24 cellular contexts compared by ENCODE assay signal in the genomic region with DNA sequence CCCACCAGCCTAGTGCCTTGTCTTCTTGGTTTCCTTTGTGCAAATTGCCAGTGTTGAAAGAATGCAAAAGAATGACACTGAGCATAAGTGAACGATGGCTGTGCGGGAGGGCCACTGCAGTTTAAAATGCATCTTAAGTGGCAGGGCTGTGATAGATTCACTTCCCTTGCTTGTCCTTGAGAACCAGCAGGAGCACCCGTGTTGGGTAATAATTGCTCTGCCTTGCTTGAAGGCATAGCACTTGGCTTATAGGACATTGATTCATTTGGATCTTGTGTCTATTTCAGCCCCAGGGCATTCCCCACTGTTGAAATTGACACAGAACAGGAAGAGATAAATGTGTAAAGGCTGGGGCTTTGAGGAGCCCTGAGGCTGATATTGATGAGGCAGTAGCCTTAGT.
DNase-seq lines count a peak whose midpoint lies in the region; ATAC-seq, FAIRE-seq and TF ChIP-seq lines count a peak whose summit lies in the region.
"Had no signal": no experiment of that assay in that cellular context is flagged by ENCODE, and none has a peak within 500 bp of the region (broad histone marks: within the 10 kb centered on the region; RNA-seq: fewer than 3 reads in every experiment).

No MANE protein-coding gene starts in this region.

- CTCF ChIA-PET in HepG2 (lab: Yijun Ruan, JAX; ENCODE audit: low intra/inter-chr PET ratio, low total read pairs) = no interaction called here

- POLR2A ChIA-PET in HepG2 (lab: Yijun Ruan, JAX) = no interaction called here

- intact Hi-C loops in HepG2 (cut with micrococcal nuclease; ENCODE audit: unreplicated experiment) = no loop called here

- H3K4me1 ChIP-seq in neural progenitor cell (peaks cover 21% of the 10 kb centered on the region), Peyer's patch (no peaks in the 10 kb centered on the region), HepG2 (ENCODE audit: insufficient read depth, low read length) (no peaks in the 10 kb centered on the region)
- H3K4me1 ChIP-seq: BLaER1 treated with 17β-estradiol and CSF1 and Interleukin-3, amounts not matched to agents 10 nM and 100 nM; SJCRH30 had no signal

- H3K27me3 Mint-ChIP-seq in neural progenitor cell (ENCODE audit: insufficient read depth, low read depth) = no peaks in the 10 kb centered on the region
- H3K27me3 Mint-ChIP-seq: CD4-positive, alpha-beta T cell had no signal

- peak; percentile 4 for DNase-seq in NCI-H345 (lab: John Stamatoyannopoulos, UW)
- DNase-seq in NCI-H345 treated with DMSO at 0.1 percent for 48 hours (lab: John Stamatoyannopoulos, UW; ENCODE audit: unreplicated experiment) = no peak
- peak; percentile 25 for DNase-seq in T1000 (lab: John Stamatoyannopoulos, UW)
- DNase-seq in neural progenitor cell (ENCODE audit: low spot score) = no peak
- no peak for DNase-seq in Peyer's patch
- DNase-seq in HepG2 (ENCODE audit: low spot score) = no peak
- no peak for DNase-seq in SIG-M5 (lab: John Stamatoyannopoulos, UW)
- DNase-seq: 8988T; CD4-positive, alpha-beta T cell; H9; KBM-7; MV-4-11; NCI-H1105 treated with DMSO at 0.1 percent for 48 hours; NCI-H1694 treated with DMSO at 0.1 percent for 48 hours; NCI-H2081; NCI-H2171 treated with DMSO at 0.1 percent for 48 hours; NCI-H526 treated with DMSO at 0.1 percent for 48 hours; SJCRH30 had no signal

- no peaks in the 10 kb centered on the region for H4K20me1 ChIP-seq in neural progenitor cell (ENCODE audit: low read depth)
- H4K20me1 ChIP-seq in HepG2 (ENCODE audit: insufficient read depth, low read length) = no peaks in the 10 kb centered on the region
- H4K20me1 ChIP-seq: BLaER1 treated with 17β-estradiol and CSF1 and Interleukin-3, amounts not matched to agents 10 nM and 100 nM had no signal

- peaks cover 14% of the 10 kb centered on the region for H3F3A ChIP-seq in neural progenitor cell (ENCODE audit: low read depth)

- H3K27ac Mint-ChIP-seq in neural progenitor cell = no peak overlapping the region
- H3K27ac Mint-ChIP-seq: CD4-positive, alpha-beta T cell had no signal

- TF ChIP-seq EP300 in HepG2 (IDR thresholded peaks at IDR 0.05; ENCODE audit: low read depth in 2 of 2, low read length in 2 of 2) = no peak
- TF ChIP-seq EP300 in HepG2 (CRISPR knock-in tag; IDR thresholded peaks at IDR 0.05; ENCODE audit: borderline replicate concordance) = no peak

- H3K4me1 Mint-ChIP-seq in neural progenitor cell = peaks cover 16% of the 10 kb centered on the region

- H3K9me3 ChIP-seq in neural progenitor cell (ENCODE audit: low read depth) = no peaks in the 10 kb centered on the region
- no peaks in the 10 kb centered on the region for H3K9me3 ChIP-seq in Peyer's patch
- peaks cover 30% of the 10 kb centered on the region for H3K9me3 ChIP-seq in HepG2 (ENCODE audit: low read length)
- H3K9me3 ChIP-seq: BLaER1 treated with 17β-estradiol and CSF1 and Interleukin-3, amounts not matched to agents 10 nM and 100 nM; SJCRH30 had no signal

- H3K36me3 ChIP-seq in neural progenitor cell (no peaks in the 10 kb centered on the region), Peyer's patch (no peaks in the 10 kb centered on the region), HepG2 (replicated peaks in 1 of 2; ENCODE audit: control insufficient read depth in 1 of 2, insufficient read depth in 2 of 2, low read length in 2 of 2) (no peaks in the 10 kb centered on the region)
- H3K36me3 ChIP-seq: BLaER1 treated with 17β-estradiol and CSF1 and Interleukin-3, amounts not matched to agents 10 nM and 100 nM; SJCRH30 had no signal

- H3K9ac ChIP-seq in neural progenitor cell (no peak overlapping the region), HepG2 (ENCODE audit: insufficient read depth, low read depth, low read length) (no peak overlapping the region)
- H3K9ac ChIP-seq: BLaER1 treated with 17β-estradiol and CSF1 and Interleukin-3, amounts not matched to agents 10 nM and 100 nM had no signal

- no peaks in the 10 kb centered on the region for H3K79me2 ChIP-seq in neural progenitor cell (ENCODE audit: low read depth)
- no peaks in the 10 kb centered on the region for H3K79me2 ChIP-seq in HepG2 (ENCODE audit: insufficient read depth, low read length)

- H3K36me3 Mint-ChIP-seq in neural progenitor cell = no peaks in the 10 kb centered on the region

- no peak overlapping the region for H2AFZ ChIP-seq in neural progenitor cell (replicated peaks)
- no peak overlapping the region for H2AFZ ChIP-seq in HepG2 (ENCODE audit: low read length)
- H2AFZ ChIP-seq: GM23338 had no signal

- in situ Hi-C loops in HepG2 (cut with HindIII; ENCODE audit: extremely low pct_ligation_motif_present, low pct_unique_long_range_greater_than_20kb) = no loop called here

- H3K27me3 ChIP-seq in neural progenitor cell (no peaks in the 10 kb centered on the region), Peyer's patch (no peaks in the 10 kb centered on the region), HepG2 (ENCODE audit: control insufficient read depth in 1 of 2, insufficient read depth in 2 of 2, low read length in 2 of 2) (no peaks in the 10 kb centered on the region)
- H3K27me3 ChIP-seq: BLaER1 treated with 17β-estradiol and CSF1 and Interleukin-3, amounts not matched to agents 10 nM and 100 nM; SJCRH30 had no signal

- H3K27ac ChIP-seq in neural progenitor cell (peak overlapping the region; percentile 21), Peyer's patch (no peak overlapping the region), HepG2 (ENCODE audit: extremely low read length, insufficient read depth, low read length) (no peak overlapping the region)
- H3K27ac ChIP-seq: BLaER1 treated with 17β-estradiol and CSF1 and Interleukin-3, amounts not matched to agents 10 nM and 100 nM; SJCRH30 had no signal

- H3K9me3 Mint-ChIP-seq in neural progenitor cell = peaks cover 2% of the 10 kb centered on the region
- H3K9me3 Mint-ChIP-seq: GM23338 had no signal

- 35% methylated on average over 3 of the region's 3 CpGs for WGBS in HepG2 (ENCODE audit: low lambda C conversion rate)

- no peak for TF ChIP-seq POLR2A in Peyer's patch (IDR thresholded peaks at IDR 0.05)
- TF ChIP-seq POLR2A in HepG2 (IDR thresholded peaks at IDR 0.05; ENCODE audit: insufficient read depth in 1 of 2, low read depth in 2 of 2, low read length in 2 of 2) = no peak

- TF ChIP-seq RAD21 in HepG2 (CRISPR knock-in tag; IDR thresholded peaks at IDR 0.05) = no peak

- no peak overlapping the region for H3K4me3 Mint-ChIP-seq in neural progenitor cell
- H3K4me3 Mint-ChIP-seq: CD4-positive, alpha-beta T cell; GM23338; H9 had no signal

- H3K4me3 ChIP-seq in neural progenitor cell (no peak overlapping the region), Peyer's patch (no peak overlapping the region), HepG2 (replicated peaks in 1 of 3; ENCODE audit: insufficient read depth in 1 of 3, low read depth in 2 of 3, low read length in 3 of 3) (no peak overlapping the region)
- H3K4me3 ChIP-seq: BLaER1 treated with 17β-estradiol and CSF1 and Interleukin-3, amounts not matched to agents 10 nM and 100 nM; GM23338; SJCRH30 had no signal

- no peak for ATAC-seq in HepG2
- ATAC-seq in activated CD4-positive, CD25-positive, alpha-beta regulatory T cell treated with anti-CD3 and anti-CD28 coated beads, Interleukin-2, amount 50 U/mL, for 24 hours = no peak
- ATAC-seq: GM23338 had no signal

- no TSS peak for BruUV-seq in HepG2 (replicated peaks; lab: Mats Ljungman, UMichigan)

- H3K4me2 ChIP-seq in neural progenitor cell = no peak overlapping the region
- no peak overlapping the region for H3K4me2 ChIP-seq in HepG2 (ENCODE audit: low read depth, low read length)
- H3K4me2 ChIP-seq: BLaER1 treated with 17β-estradiol and CSF1 and Interleukin-3, amounts not matched to agents 10 nM and 100 nM; GM23338 had no signal

- no peak for FAIRE-seq in HepG2 (lab: Jason Lieb, UNC)
- FAIRE-seq: D721Med, GM18507, HTR-8/SVneo had no signal

- TF ChIP-seq CTCF in neural progenitor cell (IDR thresholded peaks at IDR 0.05) (no peak), Peyer's patch (IDR thresholded peaks at IDR 0.05) (no peak), HepG2 (CRISPR knock-in tag; IDR thresholded peaks at IDR 0.05) (no peak)

TF ChIP-seq in HepG2, 621 proteins besides CTCF, POLR2A, EP300 and RAD21 (continues in another document):
- TF ChIP-seq ZMYM4 (CRISPR knock-in tag; IDR thresholded peaks at IDR 0.05) = no peak
- no peak for TF ChIP-seq FLYWCH1 (CRISPR knock-in tag; IDR thresholded peaks at IDR 0.05)
- TF ChIP-seq, protein P1, sequence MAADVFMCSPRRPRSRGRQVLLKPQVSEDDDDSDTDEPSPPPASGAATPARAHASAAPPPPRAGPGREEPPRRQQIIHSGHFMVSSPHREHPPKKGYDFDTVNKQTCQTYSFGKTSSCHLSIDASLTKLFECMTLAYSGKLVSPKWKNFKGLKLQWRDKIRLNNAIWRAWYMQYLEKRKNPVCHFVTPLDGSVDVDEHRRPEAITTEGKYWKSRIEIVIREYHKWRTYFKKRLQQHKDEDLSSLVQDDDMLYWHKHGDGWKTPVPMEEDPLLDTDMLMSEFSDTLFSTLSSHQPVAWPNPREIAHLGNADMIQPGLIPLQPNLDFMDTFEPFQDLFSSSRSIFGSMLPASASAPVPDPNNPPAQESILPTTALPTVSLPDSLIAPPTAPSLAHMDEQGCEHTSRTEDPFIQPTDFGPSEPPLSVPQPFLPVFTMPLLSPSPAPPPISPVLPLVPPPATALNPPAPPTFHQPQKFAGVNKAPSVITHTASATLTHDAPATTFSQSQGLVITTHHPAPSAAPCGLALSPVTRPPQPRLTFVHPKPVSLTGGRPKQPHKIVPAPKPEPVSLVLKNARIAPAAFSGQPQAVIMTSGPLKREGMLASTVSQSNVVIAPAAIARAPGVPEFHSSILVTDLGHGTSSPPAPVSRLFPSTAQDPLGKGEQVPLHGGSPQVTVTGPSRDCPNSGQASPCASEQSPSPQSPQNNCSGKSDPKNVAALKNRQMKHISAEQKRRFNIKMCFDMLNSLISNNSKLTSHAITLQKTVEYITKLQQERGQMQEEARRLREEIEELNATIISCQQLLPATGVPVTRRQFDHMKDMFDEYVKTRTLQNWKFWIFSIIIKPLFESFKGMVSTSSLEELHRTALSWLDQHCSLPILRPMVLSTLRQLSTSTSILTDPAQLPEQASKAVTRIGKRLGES (CRISPR knock-in tag; IDR thresholded peaks at IDR 0.05; ENCODE audit: borderline replicate concordance) = no peak
- TF ChIP-seq, protein P2, sequence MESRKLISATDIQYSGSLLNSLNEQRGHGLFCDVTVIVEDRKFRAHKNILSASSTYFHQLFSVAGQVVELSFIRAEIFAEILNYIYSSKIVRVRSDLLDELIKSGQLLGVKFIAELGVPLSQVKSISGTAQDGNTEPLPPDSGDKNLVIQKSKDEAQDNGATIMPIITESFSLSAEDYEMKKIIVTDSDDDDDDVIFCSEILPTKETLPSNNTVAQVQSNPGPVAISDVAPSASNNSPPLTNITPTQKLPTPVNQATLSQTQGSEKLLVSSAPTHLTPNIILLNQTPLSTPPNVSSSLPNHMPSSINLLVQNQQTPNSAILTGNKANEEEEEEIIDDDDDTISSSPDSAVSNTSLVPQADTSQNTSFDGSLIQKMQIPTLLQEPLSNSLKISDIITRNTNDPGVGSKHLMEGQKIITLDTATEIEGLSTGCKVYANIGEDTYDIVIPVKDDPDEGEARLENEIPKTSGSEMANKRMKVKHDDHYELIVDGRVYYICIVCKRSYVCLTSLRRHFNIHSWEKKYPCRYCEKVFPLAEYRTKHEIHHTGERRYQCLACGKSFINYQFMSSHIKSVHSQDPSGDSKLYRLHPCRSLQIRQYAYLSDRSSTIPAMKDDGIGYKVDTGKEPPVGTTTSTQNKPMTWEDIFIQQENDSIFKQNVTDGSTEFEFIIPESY (CRISPR knock-in tag; IDR thresholded peaks at IDR 0.05) = no peak

Comparison
In these comparisons a context has a peak if more than half of its experiments do, and no peak if none do; other contexts are left out.
1. DNase-seq: peak in NCI-H345 (single experiment) and T1000 (single experiment); none in NCI-H345 treated with DMSO at 0.1 percent for 48 hours (single experiment), neural progenitor cell (single experiment), Peyer's patch (0 of 3), HepG2 (single experiment) and SIG-M5 (single experiment).